19 cellular contexts compared by ENCODE assay signal in the genomic region with DNA sequence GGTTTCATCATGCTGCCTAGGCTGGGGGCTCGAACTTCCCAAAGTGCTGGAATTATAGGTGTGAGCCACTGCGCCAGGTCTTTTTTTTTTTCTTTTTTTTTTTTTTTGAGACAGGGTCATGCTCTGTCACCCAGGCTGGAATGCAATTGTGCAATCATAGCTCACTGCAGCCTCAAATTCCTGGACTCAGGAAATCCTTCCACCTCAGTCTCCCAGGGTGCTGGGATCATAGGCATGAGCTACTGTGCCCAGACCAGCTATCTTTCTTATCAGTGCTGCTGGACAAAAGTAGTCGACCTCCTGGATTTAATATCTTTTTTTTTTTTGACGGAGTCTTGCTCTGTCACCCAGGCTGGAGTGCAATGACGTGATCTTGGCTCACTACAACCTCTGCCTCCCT.
A peak's percentile ranks its signal among the peaks of the same experiment; 100 is the strongest.
DNase-seq lines count a peak whose midpoint lies in the region; ATAC-seq and TF ChIP-seq lines count a peak whose summit lies in the region.
"Had no signal": no experiment of that assay in that cellular context is flagged by ENCODE, and none has a peak within 500 bp of the region (broad histone marks: within the 10 kb centered on the region; RNA-seq: fewer than 3 reads in every experiment).

No MANE protein-coding gene starts in this region.

- DNase-seq in ACHN (peak; percentile 60), HK-2 (ENCODE audit: unreplicated experiment) (peak; percentile 73), amniotic epithelial cell (ENCODE audit: low read depth) (peak; percentile 44), kidney epithelial cell (ENCODE audit: low read depth) (peak; percentile 29), D341Med (ENCODE audit: low spot score) (no peak)
- DNase-seq in stimulated activated CD4-positive, alpha-beta T cell treated with anti-CD3 and anti-CD28 coated beads, Interleukin-2, amount 100 ng/mL, for 24 hours = no peak
- DNase-seq: activated CD4-positive, alpha-beta memory T cell treated with anti-CD3 and anti-CD28 coated beads for 36 hours; activated T-cell treated with anti-CD3 and anti-CD28 coated beads, Interleukin-2, amount 50 U/mL, for 4 hours; CD4-positive, alpha-beta T cell; head of caudate nucleus; immature natural killer cell; Kasumi-1; NCI-H1436; NCI-H2171 treated with DMSO at 0.1 percent for 48 hours; NCI-H774; psoas muscle; stimulated activated naive B cell treated with anti-CD40 and anti-IgM and Interleukin-4, amounts not matched to agents 10 μg/mL and 1 μg/mL and 100 μg/mL, for 72 hours had no signal

- in situ Hi-C loops in ACHN (cut with HindIII; ENCODE audit: low pct_ligation_motif_present, low pct_unique_long_range_greater_than_20kb, low sequenced_read_pairs) = no loop called here

- no peaks in the 10 kb centered on the region for H3K36me3 ChIP-seq in kidney epithelial cell (ENCODE audit: control insufficient read depth, insufficient read depth, low read length)

- H3K27me3 ChIP-seq in kidney epithelial cell (ENCODE audit: control insufficient read depth, insufficient read depth, low read length) = no peaks in the 10 kb centered on the region

- no peak overlapping the region for H3K4me3 ChIP-seq in kidney epithelial cell (ENCODE audit: low read depth, low read length)
- H3K4me3 ChIP-seq: psoas muscle had no signal

- no peak for TF ChIP-seq CTCF in kidney epithelial cell (IDR thresholded peaks at IDR 0.05; ENCODE audit: insufficient read depth, low read length, poor library complexity, severe bottlenecking)

- ATAC-seq in HG02884 (IDR thresholded peaks at IDR 0.05; ENCODE audit: unreplicated experiment) (no peak), SK-N-SH treated with all-trans-retinoic acid at 6 μM for 48 hours (no peak)
- ATAC-seq: activated T-cell treated with anti-CD3 and anti-CD28 coated beads, Interleukin-2, amount 50 U/mL, for 4 hours; psoas muscle; stimulated activated naive B cell treated with anti-CD40 and anti-IgM and Interleukin-4, amounts not matched to agents 10 μg/mL and 1 μg/mL and 100 μg/mL, for 72 hours had no signal

TF ChIP-seq in SK-N-SH treated with all-trans-retinoic acid at 6 μM for 48 hours, 23 proteins besides CTCF, POLR2A, EP300 and RAD21:
- TF ChIP-seq, protein P1, sequence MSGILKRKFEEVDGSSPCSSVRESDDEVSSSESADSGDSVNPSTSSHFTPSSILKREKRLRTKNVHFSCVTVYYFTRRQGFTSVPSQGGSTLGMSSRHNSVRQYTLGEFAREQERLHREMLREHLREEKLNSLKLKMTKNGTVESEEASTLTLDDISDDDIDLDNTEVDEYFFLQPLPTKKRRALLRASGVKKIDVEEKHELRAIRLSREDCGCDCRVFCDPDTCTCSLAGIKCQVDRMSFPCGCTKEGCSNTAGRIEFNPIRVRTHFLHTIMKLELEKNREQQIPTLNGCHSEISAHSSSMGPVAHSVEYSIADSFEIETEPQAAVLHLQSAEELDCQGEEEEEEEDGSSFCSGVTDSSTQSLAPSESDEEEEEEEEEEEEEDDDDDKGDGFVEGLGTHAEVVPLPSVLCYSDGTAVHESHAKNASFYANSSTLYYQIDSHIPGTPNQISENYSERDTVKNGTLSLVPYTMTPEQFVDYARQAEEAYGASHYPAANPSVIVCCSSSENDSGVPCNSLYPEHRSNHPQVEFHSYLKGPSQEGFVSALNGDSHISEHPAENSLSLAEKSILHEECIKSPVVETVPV (CRISPR knock-in tag; IDR thresholded peaks at IDR 0.05) = no peak
- TF ChIP-seq ZNF8 (CRISPR knock-in tag; IDR thresholded peaks at IDR 0.05) = no peak
- no peak for TF ChIP-seq RARB (CRISPR knock-in tag; IDR thresholded peaks at IDR 0.05)
- TF ChIP-seq SNAI2 (CRISPR knock-in tag; IDR thresholded peaks at IDR 0.05) = no peak
- no peak for TF ChIP-seq TSHZ2 (CRISPR knock-in tag; IDR thresholded peaks at IDR 0.05)
- TF ChIP-seq ZC3H10 (CRISPR knock-in tag; IDR thresholded peaks at IDR 0.05) = no peak
- TF ChIP-seq ZFP3 (CRISPR knock-in tag; IDR thresholded peaks at IDR 0.05) = no peak
- TF ChIP-seq, protein P2, sequence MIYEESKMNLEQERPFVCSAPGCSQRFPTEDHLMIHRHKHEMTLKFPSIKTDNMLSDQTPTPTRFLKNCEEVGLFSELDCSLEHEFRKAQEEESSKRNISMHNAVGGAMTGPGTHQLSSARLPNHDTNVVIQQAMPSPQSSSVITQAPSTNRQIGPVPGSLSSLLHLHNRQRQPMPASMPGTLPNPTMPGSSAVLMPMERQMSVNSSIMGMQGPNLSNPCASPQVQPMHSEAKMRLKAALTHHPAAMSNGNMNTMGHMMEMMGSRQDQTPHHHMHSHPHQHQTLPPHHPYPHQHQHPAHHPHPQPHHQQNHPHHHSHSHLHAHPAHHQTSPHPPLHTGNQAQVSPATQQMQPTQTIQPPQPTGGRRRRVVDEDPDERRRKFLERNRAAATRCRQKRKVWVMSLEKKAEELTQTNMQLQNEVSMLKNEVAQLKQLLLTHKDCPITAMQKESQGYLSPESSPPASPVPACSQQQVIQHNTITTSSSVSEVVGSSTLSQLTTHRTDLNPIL (CRISPR knock-in tag; IDR thresholded peaks at IDR 0.05; ENCODE audit: low read depth) = no peak
- TF ChIP-seq, protein P3, sequence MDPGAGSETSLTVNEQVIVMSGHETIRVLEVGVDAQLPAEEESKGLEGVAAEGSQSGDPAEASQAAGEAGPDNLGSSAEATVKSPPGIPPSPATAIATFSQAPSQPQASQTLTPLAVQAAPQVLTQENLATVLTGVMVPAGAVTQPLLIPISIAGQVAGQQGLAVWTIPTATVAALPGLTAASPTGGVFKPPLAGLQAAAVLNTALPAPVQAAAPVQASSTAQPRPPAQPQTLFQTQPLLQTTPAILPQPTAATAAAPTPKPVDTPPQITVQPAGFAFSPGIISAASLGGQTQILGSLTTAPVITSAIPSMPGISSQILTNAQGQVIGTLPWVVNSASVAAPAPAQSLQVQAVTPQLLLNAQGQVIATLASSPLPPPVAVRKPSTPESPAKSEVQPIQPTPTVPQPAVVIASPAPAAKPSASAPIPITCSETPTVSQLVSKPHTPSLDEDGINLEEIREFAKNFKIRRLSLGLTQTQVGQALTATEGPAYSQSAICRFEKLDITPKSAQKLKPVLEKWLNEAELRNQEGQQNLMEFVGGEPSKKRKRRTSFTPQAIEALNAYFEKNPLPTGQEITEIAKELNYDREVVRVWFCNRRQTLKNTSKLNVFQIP (CRISPR knock-in tag; IDR thresholded peaks at IDR 0.05; ENCODE audit: borderline replicate concordance, low read depth) = no peak
- TF ChIP-seq ISL1 (CRISPR knock-in tag; IDR thresholded peaks at IDR 0.05) = no peak

Comparison
In these comparisons a context has a peak if more than half of its experiments do, and no peak if none do; other contexts are left out.
1. DNase-seq: peak in ACHN (single experiment), HK-2 (single experiment), amniotic epithelial cell (single experiment) and kidney epithelial cell (single experiment); none in stimulated activated CD4-positive, alpha-beta T cell treated with anti-CD3 and anti-CD28 coated beads, Interleukin-2, amount 100 ng/mL, for 24 hours (0 of 2) and D341Med (single experiment).